1 cellular context compared by ENCODE assay signal in the genomic region with DNA sequence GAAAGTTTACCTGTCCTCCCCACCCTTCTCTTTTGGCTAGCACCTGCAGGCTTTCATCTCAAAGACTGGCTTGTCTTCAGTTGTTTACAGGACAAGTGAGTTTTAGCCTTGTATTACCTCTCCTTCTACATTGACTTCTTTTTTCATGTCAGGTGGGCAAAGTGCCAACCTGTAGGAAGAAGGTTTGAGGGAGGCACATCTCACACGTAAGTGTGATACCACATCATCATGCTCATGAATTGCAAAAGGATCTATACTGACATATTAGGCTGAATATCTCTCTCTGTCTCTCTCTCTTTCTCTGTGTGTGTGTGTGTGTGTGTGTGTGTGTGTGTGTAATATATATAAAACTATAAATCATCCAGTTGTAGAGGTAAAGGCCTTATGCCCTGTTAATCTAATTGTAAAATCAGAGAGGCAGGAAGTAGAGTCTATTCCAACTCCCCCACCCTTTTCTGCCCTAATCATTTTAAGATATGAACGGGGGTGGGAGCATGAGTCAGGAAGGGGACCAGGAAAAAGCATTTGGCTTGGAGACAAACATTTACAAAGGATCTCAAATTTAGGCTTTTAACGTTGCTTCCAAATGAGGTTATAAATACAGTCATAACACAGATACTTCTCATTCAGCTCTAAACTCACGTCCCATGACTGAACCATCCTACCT.
TF ChIP-seq lines count a peak whose summit lies in the region.

No MANE protein-coding gene starts in this region.

TF ChIP-seq in K562, 482 proteins besides CTCF, POLR2A, EP300 and RAD21:
- TF ChIP-seq MYBL2 (IDR thresholded peaks at IDR 0.05; ENCODE audit: low read depth) = no peak
- no peak for TF ChIP-seq MYBL2 (CRISPR knock-in tag; IDR thresholded peaks at IDR 0.05; ENCODE audit: borderline replicate concordance)
- TF ChIP-seq RCOR1 (IDR thresholded peaks at IDR 0.05; ENCODE audit: borderline replicate concordance in 1 of 2, low read depth in 2 of 2, low read length in 2 of 2) = 0 out of 4 replicates have a peak, but pooled peaks of 1 of the 2 experiments have one; percentile 17
- TF ChIP-seq PHB (CRISPR knock-in tag; IDR thresholded peaks at IDR 0.05) = no peak
- TF ChIP-seq NFIC (IDR thresholded peaks at IDR 0.05) = peak; percentile 30; the same call in 1 of the 2 replicates
- no peak for TF ChIP-seq ETV1 (tag; conservative IDR thresholded peaks at IDR 0.05; ENCODE audit: low read depth)
- TF ChIP-seq, protein P1, sequence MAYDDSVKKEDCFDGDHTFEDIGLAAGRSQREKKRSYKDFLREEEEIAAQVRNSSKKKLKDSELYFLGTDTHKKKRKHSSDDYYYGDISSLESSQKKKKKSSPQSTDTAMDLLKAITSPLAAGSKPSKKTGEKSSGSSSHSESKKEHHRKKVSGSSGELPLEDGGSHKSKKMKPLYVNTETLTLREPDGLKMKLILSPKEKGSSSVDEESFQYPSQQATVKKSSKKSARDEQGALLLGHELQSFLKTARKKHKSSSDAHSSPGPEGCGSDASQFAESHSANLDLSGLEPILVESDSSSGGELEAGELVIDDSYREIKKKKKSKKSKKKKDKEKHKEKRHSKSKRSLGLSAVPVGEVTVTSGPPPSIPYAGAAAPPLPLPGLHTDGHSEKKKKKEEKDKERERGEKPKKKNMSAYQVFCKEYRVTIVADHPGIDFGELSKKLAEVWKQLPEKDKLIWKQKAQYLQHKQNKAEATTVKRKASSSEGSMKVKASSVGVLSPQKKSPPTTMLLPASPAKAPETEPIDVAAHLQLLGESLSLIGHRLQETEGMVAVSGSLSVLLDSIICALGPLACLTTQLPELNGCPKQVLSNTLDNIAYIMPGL (CRISPR knock-in tag; IDR thresholded peaks at IDR 0.05) = no peak
- peak; percentile 57 for TF ChIP-seq EGR1 (conservative IDR thresholded peaks at IDR 0.05)
- no peak for TF ChIP-seq GABPB2 (CRISPR knock-in tag; conservative IDR thresholded peaks at IDR 0.05)
- peak; percentile 16; the same call in 1 of the 2 replicates for TF ChIP-seq ARID1B (IDR thresholded peaks at IDR 0.05)
- no peak for TF ChIP-seq CC2D1A (IDR thresholded peaks at IDR 0.05)
- no peak for TF ChIP-seq NR2F6 (CRISPR knock-in tag; IDR thresholded peaks at IDR 0.05)
